1 cellular context compared by ENCODE assay signal in the genomic region with DNA sequence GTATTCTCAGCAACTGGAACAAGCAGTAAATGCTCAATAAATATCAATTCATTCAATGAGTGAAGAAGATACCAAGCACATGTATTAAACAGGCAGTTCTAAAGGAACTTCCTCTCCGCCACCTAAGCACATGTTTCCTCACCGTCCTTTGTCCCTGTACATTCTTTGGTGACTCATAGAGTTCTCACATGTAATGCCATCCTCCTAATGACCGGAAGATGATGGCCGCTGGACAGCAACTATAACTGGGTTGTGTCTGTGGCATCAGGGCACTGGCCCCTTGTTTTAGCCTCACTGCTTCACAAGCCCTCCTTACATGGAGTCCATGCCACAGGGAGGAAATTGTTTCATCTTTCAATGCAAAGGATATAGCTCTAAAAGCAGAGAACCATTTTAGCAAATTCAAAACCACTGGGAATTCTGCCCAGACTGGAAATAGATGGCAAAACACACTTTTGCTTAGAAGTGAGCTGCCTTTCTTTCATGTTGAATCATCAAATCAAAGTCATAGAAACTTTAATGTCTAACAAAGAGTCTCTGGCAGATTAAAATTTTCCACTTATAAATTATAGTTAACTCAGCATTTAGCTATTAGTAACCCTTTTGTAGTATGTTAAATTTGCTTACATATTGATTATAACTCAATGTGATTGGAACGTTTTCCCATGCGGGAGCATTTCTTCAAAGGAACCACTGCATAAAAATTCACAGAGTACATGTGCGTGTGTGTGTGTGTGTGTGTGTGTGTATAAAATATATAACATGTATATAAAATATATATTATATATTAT.
TF ChIP-seq lines count a peak whose summit lies in the region.

No MANE protein-coding gene starts in this region.

TF ChIP-seq in SK-N-SH, 30 proteins besides CTCF, POLR2A, EP300 and RAD21 (continued from another document):
- TF ChIP-seq, protein P1, sequence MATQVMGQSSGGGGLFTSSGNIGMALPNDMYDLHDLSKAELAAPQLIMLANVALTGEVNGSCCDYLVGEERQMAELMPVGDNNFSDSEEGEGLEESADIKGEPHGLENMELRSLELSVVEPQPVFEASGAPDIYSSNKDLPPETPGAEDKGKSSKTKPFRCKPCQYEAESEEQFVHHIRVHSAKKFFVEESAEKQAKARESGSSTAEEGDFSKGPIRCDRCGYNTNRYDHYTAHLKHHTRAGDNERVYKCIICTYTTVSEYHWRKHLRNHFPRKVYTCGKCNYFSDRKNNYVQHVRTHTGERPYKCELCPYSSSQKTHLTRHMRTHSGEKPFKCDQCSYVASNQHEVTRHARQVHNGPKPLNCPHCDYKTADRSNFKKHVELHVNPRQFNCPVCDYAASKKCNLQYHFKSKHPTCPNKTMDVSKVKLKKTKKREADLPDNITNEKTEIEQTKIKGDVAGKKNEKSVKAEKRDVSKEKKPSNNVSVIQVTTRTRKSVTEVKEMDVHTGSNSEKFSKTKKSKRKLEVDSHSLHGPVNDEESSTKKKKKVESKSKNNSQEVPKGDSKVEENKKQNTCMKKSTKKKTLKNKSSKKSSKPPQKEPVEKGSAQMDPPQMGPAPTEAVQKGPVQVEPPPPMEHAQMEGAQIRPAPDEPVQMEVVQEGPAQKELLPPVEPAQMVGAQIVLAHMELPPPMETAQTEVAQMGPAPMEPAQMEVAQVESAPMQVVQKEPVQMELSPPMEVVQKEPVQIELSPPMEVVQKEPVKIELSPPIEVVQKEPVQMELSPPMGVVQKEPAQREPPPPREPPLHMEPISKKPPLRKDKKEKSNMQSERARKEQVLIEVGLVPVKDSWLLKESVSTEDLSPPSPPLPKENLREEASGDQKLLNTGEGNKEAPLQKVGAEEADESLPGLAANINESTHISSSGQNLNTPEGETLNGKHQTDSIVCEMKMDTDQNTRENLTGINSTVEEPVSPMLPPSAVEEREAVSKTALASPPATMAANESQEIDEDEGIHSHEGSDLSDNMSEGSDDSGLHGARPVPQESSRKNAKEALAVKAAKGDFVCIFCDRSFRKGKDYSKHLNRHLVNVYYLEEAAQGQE (IDR thresholded peaks at IDR 0.05; ENCODE audit: low read depth, low read length), result peak; percentile 76
